1 cellular context compared by ENCODE assay signal in genomic region chr5:36252722-36253340, GRCh38.
TF ChIP-seq lines count a peak whose summit lies in the region.

No MANE protein-coding gene starts in this region.

TF ChIP-seq in endothelial cell of umbilical vein, 7 proteins besides CTCF, POLR2A, EP300 and RAD21:
- TF ChIP-seq MAX (IDR thresholded peaks at IDR 0.05; ENCODE audit: insufficient read depth, insufficient read length): no peak
- TF ChIP-seq MYC (IDR thresholded peaks at IDR 0.05; ENCODE audit: low read depth, low read length): no peak
- TF ChIP-seq POLR2AphosphoS5 (IDR thresholded peaks at IDR 0.05; ENCODE audit: insufficient read depth, low read depth, low read length): no peak
- TF ChIP-seq EZH2 (IDR thresholded peaks at IDR 0.05; ENCODE audit: borderline replicate concordance, low read depth, low read length, severe bottlenecking): no peak
- no peak for TF ChIP-seq JUN (IDR thresholded peaks at IDR 0.05; ENCODE audit: borderline replicate concordance, insufficient read depth, insufficient read length, low read depth)
- TF ChIP-seq FOS (IDR thresholded peaks at IDR 0.05; ENCODE audit: borderline replicate concordance, insufficient read depth, low read length): no peak
- no peak for TF ChIP-seq GATA2 (IDR thresholded peaks at IDR 0.05; ENCODE audit: insufficient read depth, insufficient read length, low read depth, low read length)
TF ChIP-seq in endothelial cell of umbilical vein: peak in this region for 0.
